Comparison of ENCODE assay signal across 14 cellular contexts in genomic region chr3:66406841-66407240, GRCh38.
"Had no signal": no experiment of that assay in that cellular context is flagged by ENCODE, and none has a peak within 500 bp of the region (broad histone marks: within the 10 kb centered on the region; RNA-seq: fewer than 3 reads in every experiment).

No MANE protein-coding gene starts in this region.

- H3K27ac Mint-ChIP-seq: activated CD4-positive, alpha-beta memory T cell treated with anti-CD3 and anti-CD28 coated beads for 36 hours; activated naive CD8-positive, alpha-beta T cell treated with anti-CD3 and anti-CD28 coated beads for 36 hours; stimulated activated naive CD8-positive, alpha-beta T cell treated with anti-CD3 and anti-CD28 coated beads, Interleukin-15, amount 100 ng/mL, for 72 hours had no signal

- H3K4me1 ChIP-seq: upper lobe of right lung had no signal

- DNase-seq: activated CD4-positive, alpha-beta memory T cell treated with anti-CD3 and anti-CD28 coated beads for 36 hours; activated gamma-delta T cell; activated naive CD8-positive, alpha-beta T cell treated with anti-CD3 and anti-CD28 coated beads for 36 hours; activated T-cell treated with anti-CD3 and anti-CD28 coated beads, Interleukin-2, amount 50 U/mL, for 48 hours; central memory CD4-positive, alpha-beta T cell; effector memory CD8-positive, alpha-beta T cell; glutamatergic neuron; mesendoderm; stimulated activated CD4-positive, alpha-beta T cell treated with anti-CD3 and anti-CD28 coated beads, Interleukin-15, amount 100 ng/mL, for 24 hours; stimulated activated CD4-positive, alpha-beta T cell treated with anti-CD3 and anti-CD28 coated beads, Interleukin-4, amount 100 ng/mL, for 4 hours; stimulated activated naive CD8-positive, alpha-beta T cell treated with anti-CD3 and anti-CD28 coated beads, Interleukin-15, amount 100 ng/mL, for 72 hours; T1000; upper lobe of right lung had no signal

- H3K9me3 ChIP-seq: upper lobe of right lung had no signal

- H3K9me3 Mint-ChIP-seq: activated CD4-positive, alpha-beta memory T cell treated with anti-CD3 and anti-CD28 coated beads for 36 hours; activated naive CD8-positive, alpha-beta T cell treated with anti-CD3 and anti-CD28 coated beads for 36 hours; effector memory CD8-positive, alpha-beta T cell; stimulated activated naive CD8-positive, alpha-beta T cell treated with anti-CD3 and anti-CD28 coated beads, Interleukin-15, amount 100 ng/mL, for 72 hours had no signal

- H3K4me3 ChIP-seq: upper lobe of right lung had no signal

- H3K27me3 Mint-ChIP-seq: activated CD4-positive, alpha-beta memory T cell treated with anti-CD3 and anti-CD28 coated beads for 36 hours; activated naive CD8-positive, alpha-beta T cell treated with anti-CD3 and anti-CD28 coated beads for 36 hours; effector memory CD8-positive, alpha-beta T cell; stimulated activated naive CD8-positive, alpha-beta T cell treated with anti-CD3 and anti-CD28 coated beads, Interleukin-15, amount 100 ng/mL, for 72 hours had no signal

- H3K4me3 Mint-ChIP-seq: activated CD4-positive, alpha-beta memory T cell treated with anti-CD3 and anti-CD28 coated beads for 36 hours; activated naive CD8-positive, alpha-beta T cell treated with anti-CD3 and anti-CD28 coated beads for 36 hours; effector memory CD8-positive, alpha-beta T cell; stimulated activated naive CD8-positive, alpha-beta T cell treated with anti-CD3 and anti-CD28 coated beads, Interleukin-15, amount 100 ng/mL, for 72 hours had no signal

- H3K27me3 ChIP-seq: upper lobe of right lung had no signal

- H3K4me1 Mint-ChIP-seq: activated naive CD8-positive, alpha-beta T cell treated with anti-CD3 and anti-CD28 coated beads for 36 hours; stimulated activated naive CD8-positive, alpha-beta T cell treated with anti-CD3 and anti-CD28 coated beads, Interleukin-15, amount 100 ng/mL, for 72 hours had no signal

- H3K27ac ChIP-seq: upper lobe of right lung, VCaP had no signal
